In the genomic region with DNA sequence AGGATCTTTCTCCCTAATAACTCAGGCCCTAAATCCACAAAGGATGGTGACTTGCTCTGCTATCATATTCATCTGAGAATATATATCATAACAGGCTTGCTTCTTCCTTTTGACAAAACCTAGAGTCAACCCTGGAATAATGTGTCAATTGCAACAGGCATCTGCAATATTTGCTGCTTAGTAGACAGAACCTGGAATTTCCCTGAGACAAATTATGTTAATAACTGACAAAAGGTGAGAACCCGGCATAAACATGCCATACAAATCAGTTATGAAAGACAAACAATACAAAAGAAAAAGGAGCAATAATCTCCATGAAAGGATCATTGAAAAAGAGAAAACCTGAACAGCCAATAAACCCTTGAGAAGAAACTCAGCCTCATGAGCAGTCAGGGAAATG, we compare ENCODE assay signal across 38 cellular contexts.
"Had no signal": no experiment of that assay in that cellular context is flagged by ENCODE, and none has a peak within 500 bp of the region (broad histone marks: within the 10 kb centered on the region; RNA-seq: fewer than 3 reads in every experiment).

No MANE protein-coding gene starts in this region.

- DNase-seq: activated effector memory CD4-positive, alpha-beta T cell treated with anti-CD3 and anti-CD28 coated beads, Interleukin-2, amount 50 U/mL, for 16 hours; activated effector memory CD4-positive, alpha-beta T cell treated with Interleukin-2 at 50 U/mL for 16 hours; activated gamma-delta T cell; activated gamma-delta T cell treated with Interleukin-2 at 50 U/mL for 16 hours; activated naive CD4-positive, alpha-beta T cell; activated naive CD4-positive, alpha-beta T cell treated with anti-CD3 and anti-CD28 coated beads for 36 hours; activated naive CD4-positive, alpha-beta T cell treated with anti-CD3 and anti-CD28 coated beads, Interleukin-2, amount 10 ng/mL, durations not matched to agents 7 days and 5 days; activated naive CD4-positive, alpha-beta T cell treated with anti-CD3 and anti-CD28 coated beads, Interleukin-2, amount 50 U/mL, for 16 hours; activated naive CD4-positive, alpha-beta T cell treated with Interleukin-2 at 50 U/mL for 16 hours; activated naive CD8-positive, alpha-beta T cell treated with anti-CD3 and anti-CD28 coated beads for 36 hours; activated naive CD8-positive, alpha-beta T cell treated with anti-CD3 and anti-CD28 coated beads, Interleukin-2, amount 10 ng/mL, durations not matched to agents 7 days and 5 days; activated naive CD8-positive, alpha-beta T cell treated with anti-CD3 and anti-CD28 coated beads, Interleukin-2, amount 50 U/mL, for 24 hours; activated T-cell treated with anti-CD3 and anti-CD28 coated beads, Interleukin-2, amount 50 U/mL, for 1 hour; activated T-cell treated with anti-CD3 and anti-CD28 coated beads, Interleukin-2, amount 50 U/mL, for 24 hours; activated T-cell treated with anti-CD3 and anti-CD28 coated beads, Interleukin-2, amount 50 U/mL, for 4 hours; activated T-cell treated with anti-CD3 and anti-CD28 coated beads, Interleukin-2, amount 50 U/mL, for 48 hours; activated T-cell treated with anti-CD3 and anti-CD28 coated beads, Interleukin-2, amount 50 U/mL, for 72 hours; adrenal gland; amniotic stem cell; amygdala; anterior cingulate cortex; aorta; body of pancreas; brain microvascular endothelial cell; caudate nucleus; central memory CD4-positive, alpha-beta T cell; cerebellar nuclear complex had no signal

- H3K4me3 Mint-ChIP-seq: activated naive CD4-positive, alpha-beta T cell treated with anti-CD3 and anti-CD28 coated beads for 36 hours; activated naive CD4-positive, alpha-beta T cell treated with anti-CD3 and anti-CD28 coated beads, Interleukin-2, amount 10 ng/mL, durations not matched to agents 7 days and 5 days; activated naive CD4-positive, alpha-beta T cell treated with anti-CD3 and anti-CD28 coated beads, Interleukin-2, amount 50 U/mL, for 24 hours; activated naive CD8-positive, alpha-beta T cell; activated naive CD8-positive, alpha-beta T cell treated with anti-CD3 and anti-CD28 coated beads for 36 hours; activated naive CD8-positive, alpha-beta T cell treated with anti-CD3 and anti-CD28 coated beads, Interleukin-2, amount 10 ng/mL, durations not matched to agents 7 days and 5 days; activated naive CD8-positive, alpha-beta T cell treated with anti-CD3 and anti-CD28 coated beads, Interleukin-2, amount 50 U/mL, for 24 hours; activated T-cell treated with anti-CD3 and anti-CD28 coated beads, Interleukin-2, amount 50 U/mL, for 24 hours; activated T-cell treated with anti-CD3 and anti-CD28 coated beads, Interleukin-2, amount 50 U/mL, for 4 hours; activated T-cell treated with anti-CD3 and anti-CD28 coated beads, Interleukin-2, amount 50 U/mL, for 72 hours; activated T-helper 1 cell treated with anti-CD3 and anti-CD28 coated beads, Interleukin-12 subunit alpha, Interleukin-12 subunit beta, Interleukin-2, Interleukin-4 antibody, amounts not matched to agents 30 ng/mL and 10 ng/mL and 1 ng/mL, durations not matched to agents 14 hours and 24 hours and 36 hours; activated T-helper 17 cell treated with anti-CD3 and anti-CD28 coated beads, Interleukin-2, amount 50 U/mL, for 72 hours; brain; central memory CD8-positive, alpha-beta T cell had no signal

- H3K36me3 Mint-ChIP-seq: activated naive CD4-positive, alpha-beta T cell treated with anti-CD3 and anti-CD28 coated beads, Interleukin-2, amount 10 ng/mL, durations not matched to agents 7 days and 5 days; activated naive CD4-positive, alpha-beta T cell treated with anti-CD3 and anti-CD28 coated beads, Interleukin-2, amount 50 U/mL, for 24 hours; activated naive CD4-positive, alpha-beta T cell treated with anti-CD3 and anti-CD28 coated beads, Interleukin-2, amount 50 U/mL, for 72 hours; activated naive CD8-positive, alpha-beta T cell; activated naive CD8-positive, alpha-beta T cell treated with anti-CD3 and anti-CD28 coated beads for 36 hours; activated naive CD8-positive, alpha-beta T cell treated with anti-CD3 and anti-CD28 coated beads, Interleukin-2, amount 10 ng/mL, durations not matched to agents 7 days and 5 days; brain had no signal

- H3K4me1 Mint-ChIP-seq: activated naive CD4-positive, alpha-beta T cell treated with anti-CD3 and anti-CD28 coated beads, Interleukin-2, amount 10 ng/mL, durations not matched to agents 7 days and 5 days; activated naive CD4-positive, alpha-beta T cell treated with anti-CD3 and anti-CD28 coated beads, Interleukin-2, amount 50 U/mL, for 24 hours; activated naive CD8-positive, alpha-beta T cell treated with anti-CD3 and anti-CD28 coated beads for 36 hours; activated naive CD8-positive, alpha-beta T cell treated with anti-CD3 and anti-CD28 coated beads, Interleukin-2, amount 10 ng/mL, durations not matched to agents 7 days and 5 days; activated naive CD8-positive, alpha-beta T cell treated with anti-CD3 and anti-CD28 coated beads, Interleukin-2, amount 50 U/mL, for 24 hours; activated T-helper 17 cell treated with anti-CD3 and anti-CD28 coated beads, Interleukin-2, amount 50 U/mL, for 72 hours; central memory CD8-positive, alpha-beta T cell had no signal

- H3K9me3 ChIP-seq: adrenal gland, ascending aorta, body of pancreas, breast epithelium had no signal

- ATAC-seq: activated naive CD4-positive, alpha-beta T cell treated with anti-CD3 and anti-CD28 coated beads, Interleukin-2, amount 50 U/mL, for 72 hours; activated naive CD8-positive, alpha-beta T cell treated with anti-CD3 and anti-CD28 coated beads, Interleukin-2, amount 50 U/mL, for 24 hours; activated T-cell treated with anti-CD3 and anti-CD28 coated beads, Interleukin-2, amount 50 U/mL, for 4 hours; activated T-cell treated with anti-CD3 and anti-CD28 coated beads, Interleukin-2, amount 50 U/mL, for 72 hours; activated T-helper 17 cell treated with anti-CD3 and anti-CD28 coated beads, Interleukin-2, amount 50 U/mL, for 72 hours; body of pancreas had no signal

- H3K27ac ChIP-seq: adrenal gland, ascending aorta, body of pancreas, brain microvascular endothelial cell, breast epithelium, cardiac muscle cell had no signal

- H3K9me3 Mint-ChIP-seq: activated naive CD4-positive, alpha-beta T cell treated with anti-CD3 and anti-CD28 coated beads for 36 hours; activated naive CD4-positive, alpha-beta T cell treated with anti-CD3 and anti-CD28 coated beads, Interleukin-2, amount 10 ng/mL, durations not matched to agents 7 days and 5 days; activated naive CD4-positive, alpha-beta T cell treated with anti-CD3 and anti-CD28 coated beads, Interleukin-2, amount 50 U/mL, for 24 hours; activated naive CD4-positive, alpha-beta T cell treated with anti-CD3 and anti-CD28 coated beads, Interleukin-2, amount 50 U/mL, for 72 hours; activated naive CD8-positive, alpha-beta T cell treated with anti-CD3 and anti-CD28 coated beads for 36 hours; activated naive CD8-positive, alpha-beta T cell treated with anti-CD3 and anti-CD28 coated beads, Interleukin-2, amount 10 ng/mL, durations not matched to agents 7 days and 5 days; activated naive CD8-positive, alpha-beta T cell treated with anti-CD3 and anti-CD28 coated beads, Interleukin-2, amount 50 U/mL, for 24 hours; activated T-cell treated with anti-CD3 and anti-CD28 coated beads, Interleukin-2, amount 50 U/mL, for 24 hours; activated T-cell treated with anti-CD3 and anti-CD28 coated beads, Interleukin-2, amount 50 U/mL, for 4 hours; activated T-cell treated with anti-CD3 and anti-CD28 coated beads, Interleukin-2, amount 50 U/mL, for 72 hours; activated T-helper 1 cell treated with anti-CD3 and anti-CD28 coated beads, Interleukin-12 subunit alpha, Interleukin-12 subunit beta, Interleukin-2, Interleukin-4 antibody, amounts not matched to agents 30 ng/mL and 10 ng/mL and 1 ng/mL, durations not matched to agents 14 hours and 24 hours and 36 hours; activated T-helper 17 cell treated with anti-CD3 and anti-CD28 coated beads, Interleukin-2, amount 50 U/mL, for 72 hours; activated T-helper 2 cell treated with anti-CD3 and anti-CD28 coated beads, Interferon-gamma antibody, Interleukin-2, Interleukin-4, amounts not matched to agents 10 μg/mL and 5 μg/mL and 100 μg/mL, durations not matched to agents 14 hours and 24 hours and 36 hours; central memory CD8-positive, alpha-beta T cell had no signal

- H3K4me3 ChIP-seq: adrenal gland, ascending aorta, body of pancreas, breast epithelium, cardiac muscle cell had no signal

- H3K36me3 ChIP-seq: adrenal gland, ascending aorta, brain microvascular endothelial cell, breast epithelium, cardiac muscle cell had no signal

- H3K27ac Mint-ChIP-seq: activated naive CD4-positive, alpha-beta T cell treated with anti-CD3 and anti-CD28 coated beads for 36 hours; activated naive CD4-positive, alpha-beta T cell treated with anti-CD3 and anti-CD28 coated beads, Interleukin-2, amount 10 ng/mL, durations not matched to agents 7 days and 5 days; activated naive CD4-positive, alpha-beta T cell treated with anti-CD3 and anti-CD28 coated beads, Interleukin-2, amount 50 U/mL, for 24 hours; activated naive CD8-positive, alpha-beta T cell; activated naive CD8-positive, alpha-beta T cell treated with anti-CD3 and anti-CD28 coated beads for 36 hours; activated naive CD8-positive, alpha-beta T cell treated with anti-CD3 and anti-CD28 coated beads, Interleukin-2, amount 10 ng/mL, durations not matched to agents 7 days and 5 days; activated naive CD8-positive, alpha-beta T cell treated with anti-CD3 and anti-CD28 coated beads, Interleukin-2, amount 50 U/mL, for 24 hours; activated T-cell treated with anti-CD3 and anti-CD28 coated beads, Interleukin-2, amount 50 U/mL, for 24 hours; activated T-cell treated with anti-CD3 and anti-CD28 coated beads, Interleukin-2, amount 50 U/mL, for 72 hours; activated T-helper 1 cell treated with anti-CD3 and anti-CD28 coated beads, Interleukin-12 subunit alpha, Interleukin-12 subunit beta, Interleukin-2, Interleukin-4 antibody, amounts not matched to agents 30 ng/mL and 10 ng/mL and 1 ng/mL, durations not matched to agents 14 hours and 24 hours and 36 hours; activated T-helper 17 cell treated with anti-CD3 and anti-CD28 coated beads, Interleukin-2, amount 50 U/mL, for 72 hours; activated T-helper 2 cell treated with anti-CD3 and anti-CD28 coated beads, Interferon-gamma antibody, Interleukin-2, Interleukin-4, amounts not matched to agents 10 μg/mL and 5 μg/mL and 100 μg/mL, durations not matched to agents 14 hours and 24 hours and 36 hours; brain had no signal

- H3K27me3 ChIP-seq: ascending aorta, body of pancreas, brain microvascular endothelial cell, breast epithelium had no signal
